17 cellular contexts compared by ENCODE assay signal in the genomic region with DNA sequence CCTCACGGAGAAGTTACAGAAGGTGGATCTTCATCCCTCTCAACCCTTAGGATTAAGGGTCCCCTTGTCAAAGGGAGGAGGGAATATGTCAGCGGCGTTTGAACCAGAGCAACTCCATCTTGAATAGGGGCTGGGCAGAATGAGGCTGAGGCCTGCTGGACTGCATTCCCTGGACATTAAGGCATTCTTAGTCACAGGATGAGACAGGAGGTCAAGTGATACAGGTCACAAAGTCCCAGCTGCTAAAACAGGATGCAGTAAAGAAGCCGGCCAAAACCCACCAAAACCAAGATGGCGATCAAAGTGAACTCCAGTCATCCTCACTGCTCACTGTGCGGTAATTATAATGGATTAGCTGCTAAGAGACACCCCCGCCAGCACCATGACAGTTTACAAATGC. TPM values are rescaled to one million over a fixed set of nuclear protein-coding genes. Genes with fewer than 3 reads are reported as not detected.
"Had no signal": no experiment of that assay in that cellular context is flagged by ENCODE, and none has a peak within 500 bp of the region (broad histone marks: within the 10 kb centered on the region; RNA-seq: fewer than 3 reads in every experiment).

No MANE protein-coding gene starts in this region.

- H3K4me3 Mint-ChIP-seq: activated B cell treated with CpG ODN at 0.5 μM for 24 hours; activated CD4-positive, alpha-beta T cell treated with anti-CD3 and anti-CD28 coated beads, Interleukin-2, amount 10 ng/mL, durations not matched to agents 7 days and 5 days; activated naive CD4-positive, alpha-beta T cell treated with anti-CD3 and anti-CD28 coated beads, Interleukin-2, amount 50 U/mL, for 24 hours; brain; dendritic cell treated with granulocyte-macrophage colony-stimulating factor and Interleukin-4, amounts not matched to agents 40 ng/mL and 50 ng/mL, for 4 days; neural crest cell; T-helper 17 cell had no signal

- H3K4me1 ChIP-seq: left ventricle myocardium inferior, pancreas, thyroid gland had no signal

- H3K27ac ChIP-seq: left ventricle myocardium inferior, pancreas, skin epidermis, thyroid gland had no signal

- H3K27me3 Mint-ChIP-seq: activated CD4-positive, alpha-beta T cell treated with anti-CD3 and anti-CD28 coated beads, Interleukin-2, amount 10 ng/mL, durations not matched to agents 7 days and 5 days; dendritic cell treated with granulocyte-macrophage colony-stimulating factor and Interleukin-4, amounts not matched to agents 40 ng/mL and 50 ng/mL, for 4 days had no signal

- H3K4me1 Mint-ChIP-seq: activated B cell treated with CpG ODN at 0.5 μM for 24 hours; activated CD4-positive, alpha-beta T cell treated with anti-CD3 and anti-CD28 coated beads, Interleukin-2, amount 10 ng/mL, durations not matched to agents 7 days and 5 days; activated naive CD4-positive, alpha-beta T cell treated with anti-CD3 and anti-CD28 coated beads, Interleukin-2, amount 50 U/mL, for 24 hours; neural crest cell; T-helper 17 cell had no signal

- H3K27ac Mint-ChIP-seq: activated B cell treated with CpG ODN at 0.5 μM for 24 hours; activated CD4-positive, alpha-beta T cell treated with anti-CD3 and anti-CD28 coated beads, Interleukin-2, amount 10 ng/mL, durations not matched to agents 7 days and 5 days; activated naive CD4-positive, alpha-beta T cell treated with anti-CD3 and anti-CD28 coated beads, Interleukin-2, amount 50 U/mL, for 24 hours; dendritic cell treated with granulocyte-macrophage colony-stimulating factor and Interleukin-4, amounts not matched to agents 40 ng/mL and 50 ng/mL, for 4 days; T-helper 17 cell had no signal

- H3K36me3 ChIP-seq: left ventricle myocardium inferior, pancreas, thyroid gland had no signal

- H3K9me3 Mint-ChIP-seq: activated B cell treated with CpG ODN at 0.5 μM for 24 hours; activated naive CD4-positive, alpha-beta T cell treated with anti-CD3 and anti-CD28 coated beads, Interleukin-2, amount 50 U/mL, for 24 hours; dendritic cell treated with granulocyte-macrophage colony-stimulating factor and Interleukin-4, amounts not matched to agents 40 ng/mL and 50 ng/mL, for 4 days; neural crest cell had no signal

- DNase-seq: activated B cell treated with CpG ODN at 0.5 μM for 24 hours; activated CD4-positive, alpha-beta T cell treated with anti-CD3 and anti-CD28 coated beads, Interleukin-2, amount 10 ng/mL, durations not matched to agents 7 days and 5 days; activated effector memory CD4-positive, alpha-beta T cell treated with Interleukin-2 at 50 U/mL for 16 hours; glutamatergic neuron; left ventricle myocardium inferior; pancreas; retina; T-helper 17 cell; thyroid gland had no signal

- H3K9me3 ChIP-seq: pancreas, thyroid gland had no signal

- H3K27me3 ChIP-seq: pancreas, thyroid gland had no signal

- H3K36me3 Mint-ChIP-seq: activated naive CD4-positive, alpha-beta T cell treated with anti-CD3 and anti-CD28 coated beads, Interleukin-2, amount 50 U/mL, for 24 hours had no signal

- H3K4me3 ChIP-seq: left ventricle myocardium inferior, pancreas, skin epidermis, thyroid gland had no signal

RNA-seq across cellular contexts. Expression of a gene that starts 36.7 kb away (rescaled TPM):
- total RNA-seq: activated CD4-positive, alpha-beta T cell treated with anti-CD3 and anti-CD28 coated beads, Interleukin-2, amount 10 ng/mL, durations not matched to agents 7 days and 5 days; activated CD8-positive, alpha-beta memory T cell treated with anti-CD3 and anti-CD28 coated beads for 36 hours; fibroblast of villous mesenchyme; left ventricle myocardium inferior; myocyte; thyroid gland had no signal
